ENCODE assay signal across 1 cellular context in the genomic region with DNA sequence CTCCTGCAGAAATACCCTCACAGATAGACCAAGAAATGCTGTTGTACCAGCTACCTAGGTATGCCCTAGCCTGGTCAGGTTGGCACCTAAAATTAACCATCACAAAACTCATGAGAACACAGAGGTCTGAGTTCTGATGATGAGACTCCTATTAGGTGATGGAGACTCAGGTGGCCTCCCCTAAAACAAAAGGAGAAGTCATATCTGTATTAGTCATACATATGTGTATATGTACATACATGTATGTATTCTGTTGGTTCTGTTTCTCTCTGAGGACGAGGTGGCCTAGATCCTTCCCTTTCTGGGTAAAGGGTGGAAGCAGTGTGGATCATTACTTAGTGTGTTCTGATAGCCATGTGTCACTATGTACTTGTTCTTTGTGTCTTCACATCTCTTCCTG.
TF ChIP-seq lines count a peak whose summit lies in the region.

No MANE protein-coding gene starts in this region.

TF ChIP-seq in IMR-90, 13 proteins besides CTCF, POLR2A, EP300 and RAD21 (continued from another document):
- TF ChIP-seq NFE2L2 (IDR thresholded peaks at IDR 0.05; ENCODE audit: low read depth, low read length) (no peak), SMC3 (IDR thresholded peaks at IDR 0.05; ENCODE audit: low read depth, low read length) (no peak), MAZ (IDR thresholded peaks at IDR 0.05; ENCODE audit: borderline replicate concordance, low read depth, low read length) (no peak)
